Comparison of ENCODE assay signal across 7 cellular contexts in the genomic region with DNA sequence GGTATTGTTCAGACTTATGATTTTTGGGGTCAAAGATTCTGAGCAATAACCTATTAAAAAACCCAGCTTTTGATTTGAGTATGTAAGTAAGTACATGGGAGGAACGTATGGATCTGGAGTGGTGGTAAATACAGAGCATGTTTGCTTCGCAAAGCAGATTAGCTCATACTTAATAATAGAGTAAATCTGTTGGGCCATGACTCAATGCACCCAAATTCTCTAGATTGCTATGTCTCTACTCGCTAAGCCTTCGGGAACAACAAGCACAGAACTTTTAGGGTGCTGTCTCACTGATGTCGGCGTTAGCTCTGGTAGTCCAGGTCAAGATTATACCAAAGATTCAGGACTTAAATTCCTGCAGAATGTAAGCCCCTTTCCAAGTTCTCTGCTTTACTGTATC. TPM values are rescaled to one million over a fixed set of nuclear protein-coding genes. Genes with fewer than 3 reads are reported as not detected.
DNase-seq lines count a peak whose midpoint lies in the region; ATAC-seq and TF ChIP-seq lines count a peak whose summit lies in the region.

No MANE protein-coding gene starts in this region.

- POLR2A ChIA-PET in T-cell (lab: Charles Lee) = no interaction called here

- H3K27me3 ChIP-seq in GM23248 (replicated peaks; ENCODE audit: insufficient read depth) = no peaks in the 10 kb centered on the region

- peaks cover 13% of the 10 kb centered on the region for H3F3A ChIP-seq in GM23248 (ENCODE audit: insufficient read depth)

- H3K4me1 ChIP-seq in GM23248 (ENCODE audit: insufficient read depth) = peaks cover 21% of the 10 kb centered on the region

- H3K4me2 ChIP-seq in GM23248 (ENCODE audit: unreplicated experiment) = peak overlapping the region; percentile 96

- peaks cover 4% of the 10 kb centered on the region for H3K36me3 Mint-ChIP-seq in T-cell

- no peaks in the 10 kb centered on the region for H3K9me3 Mint-ChIP-seq in T-cell

- no peak for ATAC-seq in T-cell (replicated peaks in 1 of 4)
- ATAC-seq in GM21423 (IDR thresholded peaks at IDR 0.05; ENCODE audit: unreplicated experiment) = no peak
- ATAC-seq in HG03135 (IDR thresholded peaks at IDR 0.05; ENCODE audit: unreplicated experiment) = no peak

- TF ChIP-seq CTCF in fibroblast of the aortic adventitia (IDR thresholded peaks at IDR 0.05; ENCODE audit: insufficient read depth, low read length) = no peak

- peaks cover 29 to 38% (median 36%) of the 10 kb centered on the region in 3 donors for H3K4me1 Mint-ChIP-seq in T-cell

- peak overlapping the region; percentile 86 for H3K9ac ChIP-seq in GM23248

- peaks cover 42% of the 10 kb centered on the region for H3K79me2 ChIP-seq in GM23248 (ENCODE audit: insufficient read depth)

- H3K27me3 Mint-ChIP-seq in T-cell = no peaks in the 10 kb centered on the region

- H3K4me3 ChIP-seq in GM23248 (peak overlapping the region; percentile 88), fibroblast of the aortic adventitia (ENCODE audit: low read depth, low read length) (peak overlapping the region; percentile 77), skin epidermis (peak overlapping the region; percentile 69 to 98 (median 93))

- H2AFZ ChIP-seq in GM23248 = peak overlapping the region; percentile 88

- DNase-seq in GM23248 (peak; percentile 73), T-cell (no peak), fibroblast of the aortic adventitia (ENCODE audit: low read depth) (no peak), NCI-H446 treated with DMSO at 0.1 percent for 48 hours (lab: John Stamatoyannopoulos, UW) (no peak)

- H3K27ac ChIP-seq in GM23248 (peak overlapping the region; percentile 93), skin epidermis (peak overlapping the region in 19 of 21 experiments; percentile 68 to 90 (median 83))

- WGBS in GM23248 (ENCODE audit: low coverage in 1 of 2, low lambda C conversion rate in 2 of 2, missing lambda C conversion rate in 2 of 2), 2 experiments = 61 to 72% methylated on average over 6 of the region's 6 CpGs

- 0 out of 2 replicates have a peak, but pooled peaks cover 4% of the 10 kb centered on the region for H4K20me1 ChIP-seq in GM23248 (ENCODE audit: insufficient read depth)

- no peaks in the 10 kb centered on the region for H3K9me3 ChIP-seq in GM23248 (ENCODE audit: low read depth)

- H3K27ac Mint-ChIP-seq in T-cell = peak overlapping the region; percentile 40 to 88

- in situ Hi-C loops in GM23248 (cut with MboI) = loop anchor here (25.0 kb wide), 1 partner anchor 292 kb away; no protein-coding TSS in a partner anchor

- CTCF ChIA-PET in T-cell (lab: Charles Lee) = interaction anchor here in 1 of 2 donors (0.5 kb wide), 1 partner anchor 179 kb away, joined by 3 read pairs; no protein-coding TSS in a partner anchor

- peak overlapping the region; percentile 89 to 96 (median 93) for H3K4me3 Mint-ChIP-seq in T-cell

- peaks cover 3% of the 10 kb centered on the region; the same call in 1 of the 2 replicates for H3K36me3 ChIP-seq in GM23248 (ENCODE audit: low read depth)

- H3K9me2 ChIP-seq in GM23248 (ENCODE audit: insufficient read depth) = no peaks in the 10 kb centered on the region

RNA-seq across cellular contexts. Expression of gene MINPP1, which starts 0.8 kb away (rescaled TPM):
- total RNA-seq in GM23248 (2014; rRNA removed; shearing (Covaris generic)) = 42.4 and 45.8 TPM in 2 replicates
- 45.7 and 46.0 TPM in 2 replicates for polyA plus RNA-seq in GM23248 (2016; fragmentation: Nextera tagmentation; extraction: Ambion mirVana)
- 1 to 10 TPM; 2.9 to 9.6 (median 8.8) TPM for total RNA-seq in T-cell
- total RNA-seq in fibroblast of the aortic adventitia (ENCODE audit: low replicate concordance) = 20.6 and 27.5 TPM in 2 replicates
